ENCODE assay signal across 1 cellular context in the genomic region with DNA sequence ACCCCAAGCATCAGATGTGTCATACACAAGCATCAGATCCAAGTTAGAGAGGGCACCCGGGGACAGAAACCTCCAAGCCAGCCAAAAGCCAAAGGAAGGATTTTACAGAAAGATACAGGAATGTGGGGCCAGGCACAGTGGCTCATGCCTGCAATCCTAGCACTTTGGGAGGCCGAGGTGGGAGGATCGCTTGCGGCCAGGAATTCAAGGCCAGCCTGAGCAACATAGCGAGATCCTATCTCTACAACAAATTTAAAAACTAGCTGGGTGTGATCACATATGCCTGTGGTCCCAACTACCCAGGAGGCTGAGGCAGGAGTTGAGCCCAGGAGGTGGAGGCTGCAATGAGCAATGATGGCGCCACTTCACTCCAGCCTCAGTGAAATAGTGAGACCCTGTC.
TF ChIP-seq lines count a peak whose summit lies in the region.

No MANE protein-coding gene starts in this region.

TF ChIP-seq in IMR-90, 13 proteins besides CTCF, POLR2A, EP300 and RAD21:
- TF ChIP-seq, protein P1, sequence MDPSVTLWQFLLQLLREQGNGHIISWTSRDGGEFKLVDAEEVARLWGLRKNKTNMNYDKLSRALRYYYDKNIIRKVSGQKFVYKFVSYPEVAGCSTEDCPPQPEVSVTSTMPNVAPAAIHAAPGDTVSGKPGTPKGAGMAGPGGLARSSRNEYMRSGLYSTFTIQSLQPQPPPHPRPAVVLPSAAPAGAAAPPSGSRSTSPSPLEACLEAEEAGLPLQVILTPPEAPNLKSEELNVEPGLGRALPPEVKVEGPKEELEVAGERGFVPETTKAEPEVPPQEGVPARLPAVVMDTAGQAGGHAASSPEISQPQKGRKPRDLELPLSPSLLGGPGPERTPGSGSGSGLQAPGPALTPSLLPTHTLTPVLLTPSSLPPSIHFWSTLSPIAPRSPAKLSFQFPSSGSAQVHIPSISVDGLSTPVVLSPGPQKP (IDR thresholded peaks at IDR 0.05; ENCODE audit: borderline replicate concordance, low read depth, low read length), result no peak
- TF ChIP-seq MXI1 (IDR thresholded peaks at IDR 0.05; ENCODE audit: borderline replicate concordance, low read depth, low read length) (no peak), MAFK (IDR thresholded peaks at IDR 0.05; ENCODE audit: low read depth, low read length) (no peak), RFX5 (IDR thresholded peaks at IDR 0.05; ENCODE audit: low read depth, low read length) (no peak), FOS (IDR thresholded peaks at IDR 0.05; ENCODE audit: low read depth, low read length) (no peak), NFE2L2 (IDR thresholded peaks at IDR 0.05; ENCODE audit: low read depth, low read length) (no peak), MAZ (IDR thresholded peaks at IDR 0.05; ENCODE audit: borderline replicate concordance, low read depth, low read length) (no peak), CHD1 (IDR thresholded peaks at IDR 0.05; ENCODE audit: low read depth, low read length) (no peak), RCOR1 (IDR thresholded peaks at IDR 0.05; ENCODE audit: insufficient replicate concordance, low read length) (no peak), SMC3 (IDR thresholded peaks at IDR 0.05; ENCODE audit: low read depth, low read length) (no peak), BHLHE40 (IDR thresholded peaks at IDR 0.05; ENCODE audit: low read depth, low read length) (no peak), CEBPB (IDR thresholded peaks at IDR 0.05; ENCODE audit: low read depth, low read length) (no peak)
- TF ChIP-seq, protein P2, sequence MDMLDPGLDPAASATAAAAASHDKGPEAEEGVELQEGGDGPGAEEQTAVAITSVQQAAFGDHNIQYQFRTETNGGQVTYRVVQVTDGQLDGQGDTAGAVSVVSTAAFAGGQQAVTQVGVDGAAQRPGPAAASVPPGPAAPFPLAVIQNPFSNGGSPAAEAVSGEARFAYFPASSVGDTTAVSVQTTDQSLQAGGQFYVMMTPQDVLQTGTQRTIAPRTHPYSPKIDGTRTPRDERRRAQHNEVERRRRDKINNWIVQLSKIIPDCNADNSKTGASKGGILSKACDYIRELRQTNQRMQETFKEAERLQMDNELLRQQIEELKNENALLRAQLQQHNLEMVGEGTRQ (IDR thresholded peaks at IDR 0.05; ENCODE audit: low read depth, low read length), result no peak
TF ChIP-seq in IMR-90: peak in this region for 0.
